21 cellular contexts compared by ENCODE assay signal in the genomic region with DNA sequence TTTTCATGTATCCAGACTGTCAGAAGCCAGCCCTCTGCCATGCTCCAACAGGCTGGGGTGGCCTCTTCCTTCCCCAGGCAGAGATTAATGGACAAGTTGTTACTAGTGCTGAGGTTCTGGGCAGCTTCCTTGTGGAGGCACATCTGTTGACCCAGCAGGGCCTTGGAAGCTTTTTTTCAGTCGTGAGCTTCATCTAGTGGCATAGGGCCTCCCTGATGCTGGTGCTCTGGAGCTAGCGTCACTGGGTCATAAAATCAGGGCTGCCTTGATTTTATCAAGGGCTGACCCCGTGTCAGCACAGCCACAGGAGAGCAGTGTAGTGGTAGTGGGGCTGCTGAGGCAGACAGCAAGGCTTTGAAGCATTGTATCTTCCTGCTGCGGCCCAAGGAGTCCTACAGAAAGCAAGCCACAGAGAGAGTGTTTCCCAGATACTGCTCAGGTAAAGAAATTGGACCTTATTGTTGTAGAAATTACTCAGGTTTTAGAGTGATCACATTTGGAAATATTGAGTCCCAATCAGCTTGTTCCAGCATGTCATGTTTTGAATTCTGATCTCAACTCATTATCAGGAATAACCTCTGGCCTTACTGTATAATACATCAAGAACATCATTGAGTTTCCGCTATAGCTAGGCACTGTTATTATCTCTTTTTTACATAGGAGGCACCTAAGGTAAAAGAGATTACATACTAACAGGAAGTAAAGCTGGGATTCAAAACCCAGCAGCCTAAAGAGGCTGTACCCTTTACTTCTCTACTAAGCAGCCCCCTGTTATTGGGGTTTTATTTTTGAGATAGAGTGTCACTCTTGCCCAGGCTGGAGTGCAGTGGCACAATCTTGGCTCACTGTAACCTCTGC.
DNase-seq lines count a peak whose midpoint lies in the region; ATAC-seq, FAIRE-seq and TF ChIP-seq lines count a peak whose summit lies in the region.
"Had no signal": no experiment of that assay in that cellular context is flagged by ENCODE, and none has a peak within 500 bp of the region (broad histone marks: within the 10 kb centered on the region; RNA-seq: fewer than 3 reads in every experiment).

No MANE protein-coding gene starts in this region.

- FAIRE-seq in keratinocyte (lab: Jason Lieb, UNC) = peak; percentile 92

- peaks cover 0 to 2% of the 10 kb centered on the region in 2 experiments for H3K36me3 ChIP-seq in keratinocyte (ENCODE audit: control insufficient read depth in 2 of 2, extremely low read depth in 1 of 2, insufficient read depth in 2 of 2, low read length in 2 of 2)
- peaks cover 0 to 26% of the 10 kb centered on the region in 2 donors for H3K36me3 ChIP-seq in gastroesophageal sphincter
- H3K36me3 ChIP-seq: left lung had no signal

- H3K9me3 Mint-ChIP-seq in activated naive CD4-positive, alpha-beta T cell treated with anti-CD3 and anti-CD28 coated beads, Interleukin-2, amount 10 ng/mL, durations not matched to agents 7 days and 5 days = no peaks in the 10 kb centered on the region
- H3K9me3 Mint-ChIP-seq in type B pancreatic cell = no peaks in the 10 kb centered on the region
- H3K9me3 Mint-ChIP-seq: IgD-negative memory B cell; stimulated activated memory B cell treated with anti-CD40 and anti-IgM and Interleukin-4, amounts not matched to agents 10 μg/mL and 1 μg/mL and 100 μg/mL, for 72 hours; WTC11 had no signal

- peak in 1 of 3 experiments; percentile 29 for TF ChIP-seq CTCF in keratinocyte (optimal IDR thresholded peaks at IDR 0.05 in 1 of 3, IDR thresholded peaks at IDR 0.05 in 1 of 3, conservative IDR thresholded peaks at IDR 0.05 in 1 of 3; ENCODE audit: extremely low read depth in 1 of 3, insufficient read depth in 2 of 3, low read length in 3 of 3)
- no peak for TF ChIP-seq CTCF in type B pancreatic cell (conservative IDR thresholded peaks at IDR 0.05)
- TF ChIP-seq CTCF in gastroesophageal sphincter (IDR thresholded peaks at IDR 0.05) = no peak

- no peaks in the 10 kb centered on the region for H4K20me1 ChIP-seq in keratinocyte (ENCODE audit: control insufficient read depth, extremely low read depth, insufficient read depth, low read length)

- peak overlapping the region; percentile 55 for H2AFZ ChIP-seq in keratinocyte (ENCODE audit: control insufficient read depth, low read length)
- H2AFZ ChIP-seq: parathyroid adenoma had no signal

- H3K4me2 ChIP-seq in keratinocyte (ENCODE audit: control insufficient read depth, extremely low read depth, insufficient read depth, low read depth, low read length) = peak overlapping the region; percentile 84

- no peaks in the 10 kb centered on the region for H3K27me3 Mint-ChIP-seq in activated naive CD4-positive, alpha-beta T cell treated with anti-CD3 and anti-CD28 coated beads, Interleukin-2, amount 10 ng/mL, durations not matched to agents 7 days and 5 days
- H3K27me3 Mint-ChIP-seq in T-helper 17 cell (no peaks in the 10 kb centered on the region), type B pancreatic cell (no peaks in the 10 kb centered on the region)
- H3K27me3 Mint-ChIP-seq: activated CD8-positive, alpha-beta memory T cell treated with anti-CD3 and anti-CD28 coated beads, Interleukin-2, amount 10 ng/mL, durations not matched to agents 7 days and 5 days; IgD-negative memory B cell; stimulated activated memory B cell treated with anti-CD40 and anti-IgM and Interleukin-4, amounts not matched to agents 10 μg/mL and 1 μg/mL and 100 μg/mL, for 72 hours had no signal

- H3K4me1 Mint-ChIP-seq in activated naive CD4-positive, alpha-beta T cell treated with anti-CD3 and anti-CD28 coated beads, Interleukin-2, amount 10 ng/mL, durations not matched to agents 7 days and 5 days = peaks cover 14% of the 10 kb centered on the region
- peaks cover 5% of the 10 kb centered on the region for H3K4me1 Mint-ChIP-seq in T-helper 17 cell
- peaks cover 42% of the 10 kb centered on the region for H3K4me1 Mint-ChIP-seq in type B pancreatic cell (ENCODE audit: unreplicated experiment)
- H3K4me1 Mint-ChIP-seq: activated CD8-positive, alpha-beta memory T cell treated with anti-CD3 and anti-CD28 coated beads, Interleukin-2, amount 10 ng/mL, durations not matched to agents 7 days and 5 days; stimulated activated memory B cell treated with anti-CD40 and anti-IgM and Interleukin-4, amounts not matched to agents 10 μg/mL and 1 μg/mL and 100 μg/mL, for 72 hours; WTC11 had no signal

- peak overlapping the region; percentile 54 for H3K9ac ChIP-seq in keratinocyte (ENCODE audit: control insufficient read depth, extremely low read depth, insufficient read depth, low read length)
- H3K9ac ChIP-seq: parathyroid adenoma had no signal

- no peak for DNase-seq in activated naive CD4-positive, alpha-beta T cell treated with anti-CD3 and anti-CD28 coated beads, Interleukin-2, amount 10 ng/mL, durations not matched to agents 7 days and 5 days
- no peak for DNase-seq in activated naive CD4-positive, alpha-beta T cell treated with Interleukin-2 at 50 U/mL for 16 hours
- DNase-seq in T-helper 17 cell = no peak
- no peak for DNase-seq in keratinocyte (ENCODE audit: low read depth, low spot score)
- DNase-seq in type B pancreatic cell (ENCODE audit: extremely low spot score, unreplicated experiment) = no peak
- DNase-seq in NCI-H2227 treated with DMSO at 0.1 percent for 48 hours (lab: John Stamatoyannopoulos, UW) = no peak
- DNase-seq: ACHN; activated CD8-positive, alpha-beta memory T cell treated with anti-CD3 and anti-CD28 coated beads, Interleukin-2, amount 10 ng/mL, durations not matched to agents 7 days and 5 days; activated gamma-delta T cell treated with Interleukin-2 at 50 U/mL for 16 hours; dorsolateral prefrontal cortex; left lung; NCI-H2029 treated with DMSO at 0.1 percent for 48 hours; NCI-H748 treated with DMSO at 0.1 percent for 48 hours; upper lobe of left lung had no signal

- ATAC-seq in T-helper 17 cell (no peak), HG03097 (IDR thresholded peaks at IDR 0.05; ENCODE audit: low FRiP score, unreplicated experiment) (no peak), gastroesophageal sphincter (no peak)
- ATAC-seq: activated CD8-positive, alpha-beta memory T cell treated with anti-CD3 and anti-CD28 coated beads, Interleukin-2, amount 10 ng/mL, durations not matched to agents 7 days and 5 days; left lung; Panc1; stimulated activated memory B cell treated with anti-CD40 and anti-IgM and Interleukin-4, amounts not matched to agents 10 μg/mL and 1 μg/mL and 100 μg/mL, for 72 hours; WTC11 had no signal

- no peaks in the 10 kb centered on the region for H3K9me3 ChIP-seq in T-helper 17 cell (ENCODE audit: control insufficient read depth, low read length, poor library complexity, severe bottlenecking)
- no peaks in the 10 kb centered on the region for H3K9me3 ChIP-seq in keratinocyte (ENCODE audit: control insufficient read depth, low read depth, low read length)
- no peaks in the 10 kb centered on the region for H3K9me3 ChIP-seq in gastroesophageal sphincter
- H3K9me3 ChIP-seq: left lung, upper lobe of left lung had no signal

- H3K36me3 Mint-ChIP-seq in activated naive CD4-positive, alpha-beta T cell treated with anti-CD3 and anti-CD28 coated beads, Interleukin-2, amount 10 ng/mL, durations not matched to agents 7 days and 5 days = no peaks in the 10 kb centered on the region
- H3K36me3 Mint-ChIP-seq in T-helper 17 cell (ENCODE audit: low read depth) = no peaks in the 10 kb centered on the region
- H3K36me3 Mint-ChIP-seq in type B pancreatic cell = peaks cover 6% of the 10 kb centered on the region
- H3K36me3 Mint-ChIP-seq: activated CD8-positive, alpha-beta memory T cell treated with anti-CD3 and anti-CD28 coated beads, Interleukin-2, amount 10 ng/mL, durations not matched to agents 7 days and 5 days; WTC11 had no signal

- H3K27ac Mint-ChIP-seq in activated naive CD4-positive, alpha-beta T cell treated with anti-CD3 and anti-CD28 coated beads, Interleukin-2, amount 10 ng/mL, durations not matched to agents 7 days and 5 days = peak overlapping the region; percentile 46
- peak overlapping the region; percentile 29 for H3K27ac Mint-ChIP-seq in T-helper 17 cell
- H3K27ac Mint-ChIP-seq in type B pancreatic cell = peak overlapping the region; percentile 75
- H3K27ac Mint-ChIP-seq: activated CD8-positive, alpha-beta memory T cell treated with anti-CD3 and anti-CD28 coated beads, Interleukin-2, amount 10 ng/mL, durations not matched to agents 7 days and 5 days; IgD-negative memory B cell; stimulated activated memory B cell treated with anti-CD40 and anti-IgM and Interleukin-4, amounts not matched to agents 10 μg/mL and 1 μg/mL and 100 μg/mL, for 72 hours; WTC11 had no signal

- no peak for TF ChIP-seq EP300 in gastroesophageal sphincter (IDR thresholded peaks at IDR 0.05)

- whole genome bisulfite sequencing in gastroesophageal sphincter (ENCODE audit: low coverage in 1 of 2), 2 donors = 73 to 92% methylated on average over 2 to 3 of the region's 5 CpGs

- dilution Hi-C loops in keratinocyte (cut with MboI; ENCODE audit: extremely low pct_ligation_motif_present, low sequenced_read_pairs) = no loop called here

- H3K27ac ChIP-seq in keratinocyte (ENCODE audit: control insufficient read depth, insufficient read depth, low read length) (peak overlapping the region; percentile 70), gastroesophageal sphincter (no peak overlapping the region)
- H3K27ac ChIP-seq: dorsolateral prefrontal cortex, left lung, parathyroid adenoma, upper lobe of left lung had no signal

- H3K27me3 ChIP-seq in keratinocyte (ENCODE audit: control insufficient read depth, extremely low read depth, insufficient read depth, low read length) = no peaks in the 10 kb centered on the region
- H3K27me3 ChIP-seq in gastroesophageal sphincter = no peaks in the 10 kb centered on the region
- H3K27me3 ChIP-seq: dorsolateral prefrontal cortex, left lung, upper lobe of left lung had no signal

- H3K4me1 ChIP-seq in keratinocyte (ENCODE audit: control insufficient read depth, extremely low read depth, insufficient read depth, low read length) (peaks cover 21% of the 10 kb centered on the region), gastroesophageal sphincter (peaks cover 0 to 13% (median 0%) of the 10 kb centered on the region in 3 donors)
- H3K4me1 ChIP-seq: left lung had no signal

- H3K4me3 Mint-ChIP-seq in activated naive CD4-positive, alpha-beta T cell treated with anti-CD3 and anti-CD28 coated beads, Interleukin-2, amount 10 ng/mL, durations not matched to agents 7 days and 5 days = no peak overlapping the region
- H3K4me3 Mint-ChIP-seq in T-helper 17 cell (no peak overlapping the region), type B pancreatic cell (peak overlapping the region; percentile 62)
- H3K4me3 Mint-ChIP-seq: activated CD8-positive, alpha-beta memory T cell treated with anti-CD3 and anti-CD28 coated beads, Interleukin-2, amount 10 ng/mL, durations not matched to agents 7 days and 5 days; IgD-negative memory B cell; stimulated activated memory B cell treated with anti-CD40 and anti-IgM and Interleukin-4, amounts not matched to agents 10 μg/mL and 1 μg/mL and 100 μg/mL, for 72 hours; WTC11 had no signal

- H3K4me3 ChIP-seq in keratinocyte (ENCODE audit: control insufficient read depth in 2 of 3, extremely low read depth in 1 of 3, insufficient read depth in 2 of 3, low read depth in 1 of 3, low read length in 3 of 3) (peak overlapping the region in 2 of 3 experiments; percentile 0 to 30), gastroesophageal sphincter (no peak overlapping the region)
- H3K4me3 ChIP-seq: dorsolateral prefrontal cortex, left lung, upper lobe of left lung had no signal

- peaks cover 3% of the 10 kb centered on the region for H3K9me1 ChIP-seq in keratinocyte (ENCODE audit: control insufficient read depth, extremely low read depth, insufficient read depth, low read length)

- H3K79me2 ChIP-seq in keratinocyte (ENCODE audit: control insufficient read depth, insufficient read depth, low read length) = no peaks in the 10 kb centered on the region
- H3K79me2 ChIP-seq: parathyroid adenoma had no signal

- TF ChIP-seq POLR2A in gastroesophageal sphincter (IDR thresholded peaks at IDR 0.05) = no peak

- CTCF ChIA-PET in activated naive CD4-positive, alpha-beta T cell treated with anti-CD3 and anti-CD28 coated beads, Interleukin-2, amount 10 ng/mL, durations not matched to agents 7 days and 5 days (lab: Charles Lee) = interaction anchor here (0.9 to 1.8 kb wide), 2 partner anchors 12 to 40 kb away, joined by 3 to 5 read pairs; no protein-coding TSS in a partner anchor

Comparison
In these comparisons a context has a peak if more than half of its experiments do, and no peak if none do; other contexts are left out.
1. H3K4me3 ChIP-seq: peak in keratinocyte (2 of 3); none in gastroesophageal sphincter (0 of 2).
2. Peak in every context shown above with its lines, with median percentiles within 50 percentile points of each other: H3K27ac Mint-ChIP-seq.